In the genomic region with DNA sequence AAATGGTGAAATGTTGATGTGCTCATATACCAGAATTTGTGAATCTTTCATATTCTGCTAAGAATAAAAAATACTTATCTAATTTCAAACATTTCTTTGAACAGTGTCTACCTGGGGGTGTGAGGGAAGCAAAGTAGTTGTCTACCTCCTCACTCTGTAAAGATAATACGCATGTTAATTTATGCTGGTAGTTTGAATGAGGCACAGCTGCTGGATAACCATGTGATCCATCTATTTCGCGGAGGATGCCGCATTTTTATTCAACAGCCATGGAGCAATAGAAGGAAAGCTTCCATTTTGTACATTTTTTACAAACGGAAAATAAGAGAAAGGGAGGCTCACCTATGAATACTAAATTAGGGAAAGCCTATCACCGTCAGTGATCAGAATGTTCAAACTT, we compare ENCODE assay signal across 26 cellular contexts.
"Had no signal": no experiment of that assay in that cellular context is flagged by ENCODE, and none has a peak within 500 bp of the region (broad histone marks: within the 10 kb centered on the region; RNA-seq: fewer than 3 reads in every experiment).

No MANE protein-coding gene starts in this region.

- H3K36me3 Mint-ChIP-seq: naive thymus-derived CD8-positive, alpha-beta T cell; natural killer cell treated with Interleukin-12 subunit alpha and Interleukin-12 subunit beta and Interleukin-15 and Interleukin-18, amount 100 ng/mL, for 72 hours; stimulated activated effector memory CD8-positive, alpha-beta T cell treated with anti-CD3 and anti-CD28 coated beads, Interleukin-12 subunit alpha, Interleukin-12 subunit beta, amount 100 ng/mL, for 72 hours; stimulated activated naive B cell treated with anti-CD40 and anti-IgM and Interleukin-4, amounts not matched to agents 10 μg/mL and 1 μg/mL and 100 μg/mL, for 72 hours had no signal

- ATAC-seq: naive thymus-derived CD8-positive, alpha-beta T cell; natural killer cell treated with Interleukin-12 subunit alpha and Interleukin-12 subunit beta and Interleukin-15 and Interleukin-18, amount 100 ng/mL, for 72 hours; pancreas; right cardiac atrium; right lobe of liver; stimulated activated effector memory CD8-positive, alpha-beta T cell treated with anti-CD3 and anti-CD28 coated beads, Interleukin-12 subunit alpha, Interleukin-12 subunit beta, amount 100 ng/mL, for 72 hours; stimulated activated naive B cell treated with anti-CD40 and anti-IgM and Interleukin-4, amounts not matched to agents 10 μg/mL and 1 μg/mL and 100 μg/mL, for 72 hours had no signal

- H3K27me3 Mint-ChIP-seq: naive thymus-derived CD8-positive, alpha-beta T cell; natural killer cell treated with Interleukin-12 subunit alpha and Interleukin-12 subunit beta and Interleukin-15 and Interleukin-18, amount 100 ng/mL, for 72 hours; stimulated activated naive B cell treated with anti-CD40 and anti-IgM and Interleukin-4, amounts not matched to agents 10 μg/mL and 1 μg/mL and 100 μg/mL, for 72 hours; stimulated activated naive CD8-positive, alpha-beta T cell treated with anti-CD3 and anti-CD28 coated beads, Interleukin-15, Interleukin-2, amounts not matched to agents 100 ng/mL and 50 ng/mL, for 24 hours had no signal

- H3K27ac ChIP-seq: neutrophil, pancreas, prostate gland, right lobe of liver, sigmoid colon, stomach, thoracic aorta, thyroid gland, tibial nerve, upper lobe of left lung, uterus had no signal

- H3K4me1 Mint-ChIP-seq: naive thymus-derived CD8-positive, alpha-beta T cell; nephron progenitor cell; neural crest cell; stimulated activated effector memory CD8-positive, alpha-beta T cell treated with anti-CD3 and anti-CD28 coated beads, Interleukin-12 subunit alpha, Interleukin-12 subunit beta, amount 100 ng/mL, for 72 hours; stimulated activated naive B cell treated with anti-CD40 and anti-IgM and Interleukin-4, amounts not matched to agents 10 μg/mL and 1 μg/mL and 100 μg/mL, for 72 hours had no signal

- DNase-seq: naive thymus-derived CD8-positive, alpha-beta T cell; nephron progenitor cell; pancreas; right cardiac atrium; right lobe of liver; sigmoid colon; small intestine; stimulated activated CD4-positive, alpha-beta T cell treated with anti-CD3 and anti-CD28 coated beads, Interleukin-15, amount 100 ng/mL, for 24 hours; stimulated activated CD4-positive, alpha-beta T cell treated with anti-CD3 and anti-CD28 coated beads, Interleukin-2, amount 100 ng/mL, for 24 hours; stimulated activated CD4-positive, alpha-beta T cell treated with anti-CD3 and anti-CD28 coated beads, Interleukin-2, amount 100 ng/mL, for 48 hours; stimulated activated CD4-positive, alpha-beta T cell treated with anti-CD3 and anti-CD28 coated beads, Interleukin-4, amount 100 ng/mL, for 24 hours; stimulated activated naive B cell treated with anti-CD40 and anti-IgM and Interleukin-4, amounts not matched to agents 10 μg/mL and 1 μg/mL and 100 μg/mL, for 72 hours; stimulated activated naive CD4-positive, alpha-beta T cell treated with Interleukin-2 at 50 U/mL for 16 hours; stomach; thyroid gland; trophoblast cell; upper lobe of left lung; uterus had no signal

- H3K9me3 Mint-ChIP-seq: nephron progenitor cell; neural crest cell; stimulated activated naive B cell treated with anti-CD40 and anti-IgM and Interleukin-4, amounts not matched to agents 10 μg/mL and 1 μg/mL and 100 μg/mL, for 72 hours had no signal

- H3K27ac Mint-ChIP-seq: naive thymus-derived CD8-positive, alpha-beta T cell; natural killer cell treated with Interleukin-12 subunit alpha and Interleukin-12 subunit beta and Interleukin-15 and Interleukin-18, amount 100 ng/mL, for 72 hours; stimulated activated effector memory CD8-positive, alpha-beta T cell treated with anti-CD3 and anti-CD28 coated beads, Interleukin-12 subunit alpha, Interleukin-12 subunit beta, amount 100 ng/mL, for 72 hours; stimulated activated naive B cell treated with anti-CD40 and anti-IgM and Interleukin-4, amounts not matched to agents 10 μg/mL and 1 μg/mL and 100 μg/mL, for 72 hours; stimulated activated naive CD8-positive, alpha-beta T cell treated with anti-CD3 and anti-CD28 coated beads, Interleukin-15, Interleukin-2, amounts not matched to agents 100 ng/mL and 50 ng/mL, for 24 hours had no signal

- H3K4me3 Mint-ChIP-seq: naive thymus-derived CD8-positive, alpha-beta T cell; natural killer cell treated with Interleukin-12 subunit alpha and Interleukin-12 subunit beta and Interleukin-15 and Interleukin-18, amount 100 ng/mL, for 72 hours; nephron progenitor cell; neural crest cell; stimulated activated effector memory CD8-positive, alpha-beta T cell treated with anti-CD3 and anti-CD28 coated beads, Interleukin-12 subunit alpha, Interleukin-12 subunit beta, amount 100 ng/mL, for 72 hours; stimulated activated naive B cell treated with anti-CD40 and anti-IgM and Interleukin-4, amounts not matched to agents 10 μg/mL and 1 μg/mL and 100 μg/mL, for 72 hours; stimulated activated naive CD8-positive, alpha-beta T cell treated with anti-CD3 and anti-CD28 coated beads, Interleukin-15, Interleukin-2, amounts not matched to agents 100 ng/mL and 50 ng/mL, for 24 hours had no signal
